ENCODE assay signal across 22 cellular contexts in genomic region chr5:113110117-113110516, GRCh38.
"Had no signal": no experiment of that assay in that cellular context is flagged by ENCODE, and none has a peak within 500 bp of the region (broad histone marks: within the 10 kb centered on the region; RNA-seq: fewer than 3 reads in every experiment).

No MANE protein-coding gene starts in this region.

- H3K9me3 ChIP-seq: gastrocnemius medialis, ovary, sigmoid colon, thoracic aorta, upper lobe of left lung had no signal

- H3K27ac Mint-ChIP-seq: effector memory CD8-positive, alpha-beta T cell; naive thymus-derived CD4-positive, alpha-beta T cell; nephron progenitor cell; stimulated activated naive B cell treated with anti-CD40 and anti-IgM and Interleukin-4, amounts not matched to agents 10 μg/mL and 1 μg/mL and 100 μg/mL, for 72 hours; stimulated activated naive CD8-positive, alpha-beta T cell treated with anti-CD3 and anti-CD28 coated beads, Interleukin-15, Interleukin-2, amounts not matched to agents 100 ng/mL and 50 ng/mL, for 24 hours had no signal

- H3K27me3 Mint-ChIP-seq: effector memory CD8-positive, alpha-beta T cell; stimulated activated naive CD8-positive, alpha-beta T cell treated with anti-CD3 and anti-CD28 coated beads, Interleukin-15, Interleukin-2, amounts not matched to agents 100 ng/mL and 50 ng/mL, for 24 hours had no signal

- H3K9me3 Mint-ChIP-seq: effector memory CD8-positive, alpha-beta T cell; stimulated activated naive CD8-positive, alpha-beta T cell treated with anti-CD3 and anti-CD28 coated beads, Interleukin-15, Interleukin-2, amounts not matched to agents 100 ng/mL and 50 ng/mL, for 24 hours had no signal

- ATAC-seq: effector memory CD8-positive, alpha-beta T cell; gastrocnemius medialis; naive thymus-derived CD4-positive, alpha-beta T cell; stimulated activated naive B cell treated with anti-CD40 and anti-IgM and Interleukin-4, amounts not matched to agents 10 μg/mL and 1 μg/mL and 100 μg/mL, for 72 hours had no signal

- DNase-seq: cerebellar nuclear complex; cortex of kidney; effector memory CD8-positive, alpha-beta T cell; erythroblast; gastrocnemius medialis; head of caudate nucleus; kidney; mesenchymal stem cell; midbrain; naive thymus-derived CD4-positive, alpha-beta T cell; nephron progenitor cell; nucleus accumbens; sigmoid colon; stimulated activated CD4-positive, alpha-beta T cell treated with anti-CD3 and anti-CD28 coated beads, Interleukin-2, amount 100 ng/mL, for 48 hours; stimulated activated naive B cell treated with anti-CD40 and anti-IgM and Interleukin-4, amounts not matched to agents 10 μg/mL and 1 μg/mL and 100 μg/mL, for 72 hours had no signal

- H3K36me3 ChIP-seq: gastrocnemius medialis, ovary, sigmoid colon, thoracic aorta, upper lobe of left lung had no signal

- H3K4me1 Mint-ChIP-seq: nephron progenitor cell; stimulated activated naive B cell treated with anti-CD40 and anti-IgM and Interleukin-4, amounts not matched to agents 10 μg/mL and 1 μg/mL and 100 μg/mL, for 72 hours had no signal

- H3K27me3 ChIP-seq: gastrocnemius medialis, ovary, sigmoid colon, tibial nerve, upper lobe of left lung had no signal

- FAIRE-seq: endometrium, kidney, urothelium cell line had no signal

- H3K27ac ChIP-seq: gastrocnemius medialis, sigmoid colon, thoracic aorta, tibial nerve, upper lobe of left lung had no signal

- H3K4me1 ChIP-seq: sigmoid colon, upper lobe of left lung had no signal

- H3K4me3 ChIP-seq: gastrocnemius medialis, ovary, sigmoid colon, thoracic aorta, tibial nerve, upper lobe of left lung had no signal

- H3K4me3 Mint-ChIP-seq: effector memory CD8-positive, alpha-beta T cell; naive thymus-derived CD4-positive, alpha-beta T cell; nephron progenitor cell; stimulated activated naive B cell treated with anti-CD40 and anti-IgM and Interleukin-4, amounts not matched to agents 10 μg/mL and 1 μg/mL and 100 μg/mL, for 72 hours; stimulated activated naive CD8-positive, alpha-beta T cell treated with anti-CD3 and anti-CD28 coated beads, Interleukin-15, Interleukin-2, amounts not matched to agents 100 ng/mL and 50 ng/mL, for 24 hours had no signal

- H3K36me3 Mint-ChIP-seq: stimulated activated naive B cell treated with anti-CD40 and anti-IgM and Interleukin-4, amounts not matched to agents 10 μg/mL and 1 μg/mL and 100 μg/mL, for 72 hours had no signal
